ENCODE assay signal across 21 cellular contexts in the genomic region with DNA sequence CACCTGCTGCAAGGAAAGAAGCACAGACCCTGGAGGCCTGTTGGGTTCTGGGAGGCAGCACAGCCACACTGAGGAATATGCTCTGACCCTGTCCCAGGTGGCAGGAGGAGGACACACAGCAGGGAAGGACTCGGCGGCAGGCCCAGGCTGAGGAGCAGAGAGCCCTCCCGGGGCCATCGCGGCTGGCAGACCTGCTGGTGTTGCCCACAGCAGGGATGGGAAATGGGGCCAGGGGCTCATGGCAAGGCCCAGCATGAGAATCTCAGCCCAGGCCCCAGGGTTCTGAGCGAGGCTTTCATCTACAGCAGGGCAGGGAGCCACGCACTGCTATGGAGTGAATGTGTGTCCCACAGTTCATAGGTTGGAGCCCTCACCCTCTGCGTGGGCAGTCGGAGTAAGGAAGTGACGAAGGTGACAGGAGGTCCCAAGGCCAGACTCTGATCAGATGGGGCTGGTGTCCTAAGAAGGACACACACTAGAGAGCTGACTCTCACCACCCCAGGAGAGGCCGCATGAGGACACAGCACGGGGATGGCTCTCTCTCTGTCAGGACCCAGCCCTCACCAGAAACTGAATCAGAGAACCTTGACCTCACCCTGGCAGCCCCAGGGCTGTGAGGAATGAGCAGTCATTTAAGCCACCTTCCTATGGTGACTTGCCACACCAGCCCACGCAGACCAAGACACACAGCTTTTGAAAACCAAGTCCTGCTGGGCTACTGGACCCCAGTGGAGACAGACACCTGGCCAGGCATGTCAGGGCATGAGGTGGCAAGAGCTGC. TPM values are rescaled to one million over a fixed set of nuclear protein-coding genes. Genes with fewer than 3 reads are reported as not detected.
A peak's percentile ranks its signal among the peaks of the same experiment; 100 is the strongest.
DNase-seq lines count a peak whose midpoint lies in the region; ATAC-seq, FAIRE-seq and TF ChIP-seq lines count a peak whose summit lies in the region.
"Had no signal": no experiment of that assay in that cellular context is flagged by ENCODE, and none has a peak within 500 bp of the region (broad histone marks: within the 10 kb centered on the region; RNA-seq: fewer than 3 reads in every experiment).

No MANE protein-coding gene starts in this region.

- no peak overlapping the region for H2AFZ ChIP-seq in IMR-90 (replicated peaks; ENCODE audit: low read length, poor library complexity)

- H3K27me3 ChIP-seq in IMR-90 (ENCODE audit: control insufficient read depth, insufficient read depth, low read length), result no peaks in the 10 kb centered on the region
- no peaks in the 10 kb centered on the region for H3K27me3 ChIP-seq in Caco-2 (replicated peaks; ENCODE audit: control insufficient read depth, insufficient read depth, low read length)

- no peak overlapping the region for H4K91ac ChIP-seq in IMR-90 (ENCODE audit: insufficient read depth, low read depth, low read length)

- no peak; the same call in 1 of the 2 replicates for ATAC-seq in IMR-90 (ENCODE audit: low read depth)
- no peak for ATAC-seq in GM18505 (IDR thresholded peaks at IDR 0.05; ENCODE audit: unreplicated experiment)
- ATAC-seq: activated T-cell treated with anti-CD3 and anti-CD28 coated beads, Interleukin-2, amount 50 U/mL, for 72 hours; gastrocnemius medialis had no signal

- peaks cover 12% of the 10 kb centered on the region for H3K36me3 Mint-ChIP-seq in Caco-2 (ENCODE audit: insufficient read depth, unreplicated experiment)

- H4K20me1 ChIP-seq in IMR-90 (ENCODE audit: insufficient read depth, low read length), result no peaks in the 10 kb centered on the region

- no peaks in the 10 kb centered on the region for H3K36me3 ChIP-seq in IMR-90 (ENCODE audit: control insufficient read depth, insufficient read depth, low read length)
- H3K36me3 ChIP-seq in kidney (ENCODE audit: control insufficient read depth in 1 of 2, insufficient read depth in 2 of 2, low read length in 2 of 2), result no peaks in the 10 kb centered on the region
- no peaks in the 10 kb centered on the region for H3K36me3 ChIP-seq in Caco-2 (ENCODE audit: control insufficient read depth, insufficient read depth, low read length)
- H3K36me3 ChIP-seq: gastrocnemius medialis had no signal

- TF ChIP-seq CTCF in IMR-90 (conservative IDR thresholded peaks at IDR 0.05; ENCODE audit: low read depth, low read length), result no peak
- no peak for TF ChIP-seq CTCF in kidney (IDR thresholded peaks at IDR 0.05; ENCODE audit: borderline replicate concordance, extremely low read depth, insufficient read depth)
- no peak for TF ChIP-seq CTCF in Caco-2 (IDR thresholded peaks at IDR 0.05; ENCODE audit: insufficient read depth in 1 of 2, low read depth in 1 of 2, low read length in 1 of 2, severe bottlenecking in 1 of 2, unreplicated experiment in 1 of 2)

- dilution Hi-C loops in IMR-90 (cut with HindIII; ENCODE audit: low sequenced_read_pairs, unreplicated experiment), result no loop called here

- POLR2A ChIA-PET in IMR-90 (lab: Charles Lee; ENCODE audit: unreplicated experiment), result no interaction called here
- POLR2A ChIA-PET in Caco-2 (lab: Charles Lee), result no interaction called here

- CTCF ChIA-PET in IMR-90 (lab: Yijun Ruan, JAX), result no interaction called here
- CTCF ChIA-PET in Caco-2 (lab: Charles Lee), result no interaction called here

- H2AK9ac ChIP-seq in IMR-90 (replicated peaks; ENCODE audit: low read depth, low read length, poor library complexity), result peak overlapping the region; percentile 61

- BruUV-seq in IMR-90 (replicated peaks; lab: Mats Ljungman, UMichigan), result no TSS peak
- no TSS peak for BruUV-seq in Caco-2 (replicated peaks; lab: Mats Ljungman, UMichigan)

- H2BK120ac ChIP-seq in IMR-90 (ENCODE audit: low read depth, low read length), result no peak overlapping the region

- no peak overlapping the region for H2BK15ac ChIP-seq in IMR-90 (ENCODE audit: low read depth, low read length)

- H3K4me2 ChIP-seq in IMR-90 (ENCODE audit: low read depth, low read length), result no peak overlapping the region

- H3K9ac ChIP-seq in IMR-90 (ENCODE audit: low read depth, low read length) (no peak overlapping the region), kidney (ENCODE audit: low read length in 2 of 2) (no peak overlapping the region)

- no peak overlapping the region for H3K4ac ChIP-seq in IMR-90 (ENCODE audit: low read depth, low read length)

- in situ Hi-C loops in IMR-90 (cut with MboI; ENCODE audit: low sequenced_read_pairs), result no loop called here

- H4K8ac ChIP-seq in IMR-90 (ENCODE audit: low read depth in 2 of 2, low read length in 2 of 2), result no peak overlapping the region

- H4K5ac ChIP-seq in IMR-90 (ENCODE audit: low read depth, low read length), result no peak overlapping the region

- H3K9me3 Mint-ChIP-seq in Caco-2 (ENCODE audit: unreplicated experiment), result peaks cover 24% of the 10 kb centered on the region

- no peaks in the 10 kb centered on the region for H3K4me1 Mint-ChIP-seq in Caco-2 (ENCODE audit: low read depth, unreplicated experiment)

- no peak overlapping the region for H3K4me3 ChIP-seq in IMR-90 (ENCODE audit: insufficient read depth, low read depth, low read length)
- H3K4me3 ChIP-seq in kidney (ENCODE audit: low read length in 2 of 2), result no peak overlapping the region
- H3K4me3 ChIP-seq in Caco-2 (ENCODE audit: low read depth, low read length), result no peak overlapping the region
- H3K4me3 ChIP-seq: gastrocnemius medialis had no signal

- H3K9me1 ChIP-seq in IMR-90 (ENCODE audit: insufficient read depth, low read length), result no peaks in the 10 kb centered on the region

- H3K14ac ChIP-seq in IMR-90 (replicated peaks; ENCODE audit: low read depth, low read length), result 0 out of 2 replicates have a peak overlapping the region, but pooled peaks have one; percentile 8

- peak overlapping the region; percentile 39; the same call in 1 of the 2 replicates for H2AK5ac ChIP-seq in IMR-90 (ENCODE audit: low read depth, low read length)

- H3K4me3 Mint-ChIP-seq in Caco-2 (ENCODE audit: unreplicated experiment), result no peak overlapping the region
- H3K4me3 Mint-ChIP-seq: activated T-cell treated with anti-CD3 and anti-CD28 coated beads, Interleukin-2, amount 50 U/mL, for 72 hours had no signal

- no peak for TF ChIP-seq RAD21 in IMR-90 (IDR thresholded peaks at IDR 0.05; ENCODE audit: low read length)

- TF ChIP-seq POLR2A in IMR-90 (IDR thresholded peaks at IDR 0.05; ENCODE audit: low read depth, low read length) (no peak), GM18505 (IDR thresholded peaks at IDR 0.05; ENCODE audit: borderline replicate concordance, extremely low read depth, insufficient read depth, insufficient read length) (no peak)

- H2BK20ac ChIP-seq in IMR-90 (ENCODE audit: low read depth, low read length), result no peak overlapping the region

- H3K9me3 ChIP-seq in IMR-90 (ENCODE audit: control insufficient read depth, insufficient read depth, low read length) (peaks cover 17% of the 10 kb centered on the region), kidney (ENCODE audit: control insufficient read depth in 1 of 2, low read length in 2 of 2) (peaks cover 2 to 7% of the 10 kb centered on the region in 2 donors), Caco-2 (peaks cover 16% of the 10 kb centered on the region)
- H3K9me3 ChIP-seq: gastrocnemius medialis had no signal

- no peaks in the 10 kb centered on the region for H3K79me1 ChIP-seq in IMR-90 (ENCODE audit: low read depth in 1 of 2, low read length in 2 of 2)

- WGBS in IMR-90 (ENCODE audit: extremely low coverage in 2 of 2, insufficient read length in 1 of 2), 2 experiments, result 73% methylated on average over 5 of the region's 13 CpGs; no CpG with 5 or more reads in 1 of the 2 experiments

- no peak overlapping the region for H2BK5ac ChIP-seq in IMR-90 (ENCODE audit: low read depth, low read length, poor library complexity, severe bottlenecking)

- no peak overlapping the region for H3K27ac Mint-ChIP-seq in Caco-2 (ENCODE audit: unreplicated experiment)

- DNase-seq in IMR-90, result no peak
- DNase-seq in NCI-H69 (lab: John Stamatoyannopoulos, UW), result peak; percentile 62
- DNase-seq in kidney, result peak; percentile 48
- DNase-seq in Caco-2, result no peak
- no peak for DNase-seq in activated CD8-positive, alpha-beta memory T cell treated with anti-CD3 and anti-CD28 coated beads, Interleukin-2, amount 50 U/mL, for 4 hours
- DNase-seq: activated CD4-positive, CD25-positive, alpha-beta regulatory T cell treated with anti-CD3 and anti-CD28 coated beads, Interleukin-2, amount 50 U/mL, for 72 hours; activated naive CD4-positive, alpha-beta T cell treated with anti-CD3 and anti-CD28 coated beads, Interleukin-2, amount 50 U/mL, for 16 hours; activated T-cell treated with anti-CD3 and anti-CD28 coated beads, Interleukin-2, amount 50 U/mL, for 72 hours; gastrocnemius medialis; KBM-7; kidney glomerular epithelial cell; NCI-H1930; RPMI8226; stimulated activated CD4-positive, alpha-beta T cell treated with anti-CD3 and anti-CD28 coated beads, Interleukin-12 subunit alpha, Interleukin-12 subunit beta, amount 100 ng/mL, for 4 hours; T1000 had no signal

- H3K4me1 ChIP-seq in IMR-90 (ENCODE audit: control insufficient read depth, insufficient read depth, low read length), result peaks cover 3% of the 10 kb centered on the region; the same call in 1 of the 2 replicates
- no peaks in the 10 kb centered on the region for H3K4me1 ChIP-seq in kidney (ENCODE audit: control insufficient read depth in 1 of 2, insufficient read depth in 1 of 2, low read depth in 1 of 2, low read length in 2 of 2)
- H3K4me1 ChIP-seq in Caco-2, result no peaks in the 10 kb centered on the region
- H3K4me1 ChIP-seq: gastrocnemius medialis had no signal

- no peak for FAIRE-seq in kidney (lab: Jason Lieb, UNC)

- H3K18ac ChIP-seq in IMR-90 (ENCODE audit: low read depth, low read length), result no peak overlapping the region

- no peaks in the 10 kb centered on the region for H3K27me3 Mint-ChIP-seq in Caco-2 (ENCODE audit: insufficient read depth, unreplicated experiment)

- no peak overlapping the region for H3K27ac ChIP-seq in IMR-90 (ENCODE audit: insufficient read depth, low read length)
- no peak overlapping the region for H3K27ac ChIP-seq in kidney (ENCODE audit: low read depth in 2 of 2, low read length in 2 of 2)
- H3K27ac ChIP-seq: gastrocnemius medialis had no signal

- H3K23ac ChIP-seq in IMR-90 (ENCODE audit: low read depth, low read length), result no peak overlapping the region

- intact Hi-C loops in IMR-90 (cut with micrococcal nuclease), result no loop called here
- intact Hi-C loops in kidney (cut with DNase I), result no loop called here
- intact Hi-C loops in Caco-2 (cut with micrococcal nuclease; ENCODE audit: unreplicated experiment), result no loop called here

- no peak overlapping the region for H3K56ac ChIP-seq in IMR-90 (ENCODE audit: extremely low read depth, insufficient read depth, low read length)

RNA-seq across cellular contexts. Expression of gene GPSM1, which starts 10.3 kb away (rescaled TPM):
- 28.7 and 29.7 TPM in 2 replicates for total RNA-seq in IMR-90 (2012; rRNA removed)
- polyA plus RNA-seq in IMR-90 (2012; rRNA removed), result 71.2 and 91.4 TPM in 2 replicates
- 45.5 and 87.8 TPM in 2 replicates for polyA plus RNA-seq in IMR-90 (2012; cell fraction: cytosol; rRNA removed)
- 297 and 693 TPM in 2 replicates for polyA plus RNA-seq in IMR-90 (2012; cell fraction: nucleus; rRNA removed; ENCODE audit: low replicate concordance)
- 11.6 TPM for total RNA-seq in kidney
- 11.9 TPM for polyA plus RNA-seq in kidney (ENCODE audit: insufficient read depth, low read depth, low replicate concordance)
- 25.7 and 26.5 TPM in 2 replicates for total RNA-seq in Caco-2 (2022)

RNA-seq across cellular contexts. Expression of gene CCDC187, which starts 13.2 kb away (rescaled TPM):
- total RNA-seq in IMR-90 (2012; rRNA removed) (not detected in 2 replicates), kidney (2.3 TPM), Caco-2 (2022) (0.09 and 0.11 TPM in 2 replicates)
- polyA plus RNA-seq in IMR-90 (2012; rRNA removed) (not detected in 2 replicates), kidney (ENCODE audit: insufficient read depth, low read depth, low replicate concordance) (0.84 TPM)
- polyA plus RNA-seq in IMR-90 (2012; cell fraction: cytosol; rRNA removed), result not detected in 2 replicates
- not detected in 2 replicates for polyA plus RNA-seq in IMR-90 (2012; cell fraction: nucleus; rRNA removed; ENCODE audit: low replicate concordance)
- total RNA-seq: activated CD8-positive, alpha-beta memory T cell treated with anti-CD3 and anti-CD28 coated beads for 36 hours; activated T-cell treated with anti-CD3 and anti-CD28 coated beads, Interleukin-2, amount 50 U/mL, for 72 hours; gastrocnemius medialis; H4; osteoblast; subcutaneous adipose tissue had no signal
- polyA plus RNA-seq: esophagus had no signal

RNA-seq across cellular contexts. Expression of gene DNLZ, which starts 46.5 kb away (rescaled TPM):
- total RNA-seq in IMR-90 (2012; rRNA removed) (2.0 and 6.1 TPM in 2 replicates), kidney (22.1 TPM), Caco-2 (2022) (27.1 and 29.1 TPM in 2 replicates)
- polyA plus RNA-seq in IMR-90 (2012; rRNA removed) (11.4 and 20.3 TPM in 2 replicates), kidney (ENCODE audit: insufficient read depth, low read depth, low replicate concordance) (30.4 TPM)
- polyA plus RNA-seq in IMR-90 (2012; cell fraction: cytosol; rRNA removed), result 19.7 and 40.1 TPM in 2 replicates
- polyA plus RNA-seq in IMR-90 (2012; cell fraction: nucleus; rRNA removed; ENCODE audit: low replicate concordance), result 8.7 and 31.6 TPM in 2 replicates

RNA-seq across cellular contexts. Expression of gene CARD9, which starts 56.4 kb away (rescaled TPM):
- total RNA-seq in IMR-90 (2012; rRNA removed) (0.36 and 1.1 TPM in 2 replicates), kidney (7.0 TPM), Caco-2 (2022) (1.7 and 2.6 TPM in 2 replicates)
- polyA plus RNA-seq in IMR-90 (2012; rRNA removed) (1.5 and 1.9 TPM in 2 replicates), kidney (ENCODE audit: insufficient read depth, low read depth, low replicate concordance) (1.5 TPM)
- 0.47 and 1.0 TPM in 2 replicates for polyA plus RNA-seq in IMR-90 (2012; cell fraction: cytosol; rRNA removed)
- polyA plus RNA-seq in IMR-90 (2012; cell fraction: nucleus; rRNA removed; ENCODE audit: low replicate concordance), result 9.8 and 17.9 TPM in 2 replicates

Comparison
In these comparisons a context has a peak if more than half of its experiments do, and no peak if none do; other contexts are left out.
1. DNase-seq: peak in NCI-H69 (single experiment) and kidney (single experiment); none in IMR-90 (single experiment), Caco-2 (0 of 2) and activated CD8-positive, alpha-beta memory T cell treated with anti-CD3 and anti-CD28 coated beads, Interleukin-2, amount 50 U/mL, for 4 hours (single experiment).